In the genomic region with DNA sequence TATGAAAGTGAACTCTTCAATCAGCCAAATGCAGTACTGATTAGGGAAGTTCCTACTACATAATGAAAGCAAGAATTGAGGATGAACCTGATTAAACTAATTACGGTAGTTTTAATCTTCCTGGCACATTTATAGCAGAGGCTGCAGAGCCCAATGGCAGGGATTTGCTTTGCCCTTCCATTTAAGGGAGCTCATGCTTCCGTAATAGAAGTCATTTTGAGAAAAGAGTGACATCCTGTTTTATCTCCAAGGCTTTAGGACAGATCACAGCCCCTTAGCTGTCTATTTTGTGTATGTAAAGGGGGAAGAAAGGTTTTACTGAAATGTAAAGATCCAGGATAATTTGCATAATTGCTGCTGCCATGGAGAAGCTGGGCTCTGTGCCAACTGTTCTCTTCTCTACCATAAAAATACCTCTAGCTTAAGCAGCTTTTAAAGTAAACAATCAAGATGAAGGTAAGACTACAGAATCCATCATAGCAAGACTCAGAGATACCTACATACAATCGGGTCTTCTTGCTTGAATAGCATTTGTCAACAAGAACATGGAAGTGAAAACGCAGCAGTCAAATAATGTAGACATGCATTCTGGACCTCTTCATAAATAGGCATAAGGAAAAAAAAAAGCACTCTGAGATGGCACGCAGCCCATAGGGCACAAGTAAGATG, we compare ENCODE assay signal across 7 cellular contexts.
DNase-seq lines count a peak whose midpoint lies in the region; ATAC-seq and TF ChIP-seq lines count a peak whose summit lies in the region.

No MANE protein-coding gene starts in this region.

- H3K27ac Mint-ChIP-seq in T-cell = peak overlapping the region; percentile 16 to 57
- H3K27ac Mint-ChIP-seq in CD8-positive, alpha-beta memory T cell = peak overlapping the region in 4 of 8 donors; percentile 5 to 66 (median 32)

- intact Hi-C loops in left lung (cut with DNase I) = no loop called here

- no peaks in the 10 kb centered on the region for H3K9me3 ChIP-seq in left lung
- no peaks in the 10 kb centered on the region for H3K9me3 ChIP-seq in CD8-positive, alpha-beta memory T cell (ENCODE audit: low read length)

- peaks cover 8 to 19% of the 10 kb centered on the region in 2 donors for H3K4me1 ChIP-seq in left lung
- peaks cover 13% of the 10 kb centered on the region for H3K4me1 ChIP-seq in CD8-positive, alpha-beta memory T cell (ENCODE audit: insufficient read depth, low read length)

- no peak for TF ChIP-seq CTCF in left lung (IDR thresholded peaks at IDR 0.05)

- no peaks in the 10 kb centered on the region for H3K36me3 ChIP-seq in left lung
- no peaks in the 10 kb centered on the region for H3K36me3 ChIP-seq in CD8-positive, alpha-beta memory T cell (ENCODE audit: insufficient read depth, low read length)

- peak overlapping the region in 1 of 3 donors; percentile 3 for H3K4me3 Mint-ChIP-seq in T-cell
- no peak overlapping the region for H3K4me3 Mint-ChIP-seq in CD8-positive, alpha-beta memory T cell

- H3K9me3 Mint-ChIP-seq in T-cell = no peaks in the 10 kb centered on the region
- H3K9me3 Mint-ChIP-seq in CD8-positive, alpha-beta memory T cell = no peaks in the 10 kb centered on the region

- no peak overlapping the region for H3K4me3 ChIP-seq in left lung
- H3K4me3 ChIP-seq in CD8-positive, alpha-beta memory T cell (ENCODE audit: low read length) = no peak overlapping the region

- H3K27me3 Mint-ChIP-seq in T-cell = no peaks in the 10 kb centered on the region
- H3K27me3 Mint-ChIP-seq in CD8-positive, alpha-beta memory T cell = no peaks in the 10 kb centered on the region

- peak; percentile 77 to 98 (median 94) for DNase-seq in NCI-H1417 (lab: John Stamatoyannopoulos, UW)
- DNase-seq in T-cell = no peak
- DNase-seq in left lung = no peak
- no peak for DNase-seq in CD8-positive, alpha-beta memory T cell

- H3K27me3 ChIP-seq in left lung = no peaks in the 10 kb centered on the region
- H3K27me3 ChIP-seq in CD8-positive, alpha-beta memory T cell (ENCODE audit: insufficient read depth, low read length, poor library complexity, severe bottlenecking) = no peaks in the 10 kb centered on the region

- H3K27ac ChIP-seq in left lung = peak overlapping the region in 1 of 2 donors; percentile 53
- no peak overlapping the region for H3K27ac ChIP-seq in CD8-positive, alpha-beta memory T cell (ENCODE audit: low read depth, low read length)

- POLR2A ChIA-PET in T-cell (lab: Charles Lee) = interaction anchor here in 1 of 2 donors (0.6 to 0.7 kb wide), 2 partner anchors 9 to 46 kb away, joined by 3 to 5 read pairs; no protein-coding TSS in a partner anchor
- POLR2A ChIA-PET in CD8-positive, alpha-beta memory T cell (lab: Charles Lee) = interaction anchor here (0.6 kb wide), 1 partner anchor 11 kb away, joined by 3 read pairs; no protein-coding TSS in a partner anchor

- peaks cover 7% of the 10 kb centered on the region for H3K36me3 Mint-ChIP-seq in T-cell
- peaks cover 0 to 11% (median 4%) of the 10 kb centered on the region in 3 donors for H3K36me3 Mint-ChIP-seq in CD8-positive, alpha-beta memory T cell

- CTCF ChIA-PET in T-cell (lab: Charles Lee) = no interaction called here
- CTCF ChIA-PET in CD8-positive, alpha-beta memory T cell (lab: Charles Lee) = no interaction called here

- ATAC-seq in GM19035 (IDR thresholded peaks at IDR 0.05; ENCODE audit: unreplicated experiment) = peak; percentile 41
- peak in 2 of 4 experiments; percentile 16 to 34 for ATAC-seq in T-cell (replicated peaks in 1 of 4)
- peak; percentile 23 for ATAC-seq in left lung
- ATAC-seq in HG02938 (IDR thresholded peaks at IDR 0.05; ENCODE audit: unreplicated experiment) = no peak
- ATAC-seq in HG02798 (IDR thresholded peaks at IDR 0.05; ENCODE audit: poor library complexity, unreplicated experiment) = no peak

- H3K4me1 Mint-ChIP-seq in T-cell = peaks cover 35 to 51% (median 43%) of the 10 kb centered on the region in 3 donors
- peaks cover 34 to 60% (median 42%) of the 10 kb centered on the region in 3 donors for H3K4me1 Mint-ChIP-seq in CD8-positive, alpha-beta memory T cell

Comparison
In these comparisons a context has a peak if more than half of its experiments do, and no peak if none do; other contexts are left out.
1. ATAC-seq: peak in GM19035 (single experiment) and left lung (single experiment); none in HG02938 (single experiment) and HG02798 (single experiment).
2. DNase-seq: peak in NCI-H1417 (3 of 3); none in T-cell (0 of 34), left lung (0 of 2) and CD8-positive, alpha-beta memory T cell (0 of 5).